In genomic region chr14:49972199-49972671, GRCh38 we compare ENCODE assay signal across 8 cellular contexts.
DNase-seq lines count a peak whose midpoint lies in the region; ATAC-seq and TF ChIP-seq lines count a peak whose summit lies in the region.

No MANE protein-coding gene starts in this region.

- H3F3A ChIP-seq in SU-DHL-6 (ENCODE audit: insufficient read depth): peaks cover 71% of the 10 kb centered on the region

- TF ChIP-seq RAD21 in IMR-90 (IDR thresholded peaks at IDR 0.05; ENCODE audit: low read length): no peak

- H3K4ac ChIP-seq in IMR-90 (ENCODE audit: low read depth, low read length): peak overlapping the region; percentile 93

- H3K4me2 ChIP-seq in IMR-90 (ENCODE audit: low read depth, low read length) (peak overlapping the region; percentile 98), SU-DHL-6 (ENCODE audit: low read depth, low read length, poor library complexity, severe bottlenecking) (peak overlapping the region; percentile 79), skeletal muscle satellite cell (ENCODE audit: low read length) (peak overlapping the region; percentile 67)

- peaks cover 32% of the 10 kb centered on the region for H3K4me1 ChIP-seq in IMR-90 (ENCODE audit: control insufficient read depth, insufficient read depth, low read length)
- H3K4me1 ChIP-seq in skeletal muscle satellite cell (ENCODE audit: control insufficient read depth, insufficient read depth, low read length): peaks cover 69% of the 10 kb centered on the region

- no peak for TF ChIP-seq CTCF in CD14-positive monocyte (IDR thresholded peaks at IDR 0.05)
- TF ChIP-seq CTCF in IMR-90 (conservative IDR thresholded peaks at IDR 0.05; ENCODE audit: low read depth, low read length): no peak
- TF ChIP-seq CTCF in SU-DHL-6 (IDR thresholded peaks at IDR 0.05; ENCODE audit: insufficient read depth, low read length, poor library complexity, severe bottlenecking): no peak
- no peak for TF ChIP-seq CTCF in fibroblast of the aortic adventitia (IDR thresholded peaks at IDR 0.05; ENCODE audit: insufficient read depth, low read length)

- H3K27ac ChIP-seq in IMR-90 (ENCODE audit: insufficient read depth, low read length) (peak overlapping the region; percentile 97), SU-DHL-6 (ENCODE audit: low read depth, low read length) (peak overlapping the region; percentile 99)

- H3K9me3 Mint-ChIP-seq in CD14-positive monocyte: peaks cover 0 to 2% (median 0%) of the 10 kb centered on the region in 7 donors

- H4K8ac ChIP-seq in IMR-90 (ENCODE audit: low read depth in 2 of 2, low read length in 2 of 2): peak overlapping the region; percentile 63 to 86; a peak in 3 of 4 replicates

- peak overlapping the region; percentile 69 for H3K56ac ChIP-seq in IMR-90 (ENCODE audit: extremely low read depth, insufficient read depth, low read length)

- intact Hi-C loops in CD14-positive monocyte (cut with micrococcal nuclease) (no loop called here), IMR-90 (cut with micrococcal nuclease) (loop anchor here (1.0 to 5.0 kb wide), 3 partner anchors 18 to 105 kb away; partner anchors contain the start of gene ARF6)

- no peaks in the 10 kb centered on the region for H3K9me2 ChIP-seq in SU-DHL-6 (replicated peaks; ENCODE audit: insufficient read depth, low read length)

- H3K4me1 Mint-ChIP-seq in CD14-positive monocyte: peaks cover 47% of the 10 kb centered on the region

- H3K36me3 ChIP-seq in IMR-90 (ENCODE audit: control insufficient read depth, insufficient read depth, low read length) (no peaks in the 10 kb centered on the region), SU-DHL-6 (ENCODE audit: low read length) (no peaks in the 10 kb centered on the region), skeletal muscle satellite cell (ENCODE audit: insufficient read depth, low read length) (no peaks in the 10 kb centered on the region)

- CTCF ChIA-PET in IMR-90 (lab: Yijun Ruan, JAX): interaction anchor here (1.3 to 1.4 kb wide), 2 partner anchors 89 to 110 kb away, joined by 3 to 4 read pairs; no protein-coding TSS in a partner anchor

- no peak for TF ChIP-seq POLR2A in IMR-90 (IDR thresholded peaks at IDR 0.05; ENCODE audit: low read depth, low read length)

- H3K4me3 ChIP-seq in IMR-90 (ENCODE audit: insufficient read depth, low read depth, low read length) (peak overlapping the region; percentile 33; the same call in 1 of the 2 replicates), SU-DHL-6 (ENCODE audit: insufficient read depth, low read length, poor library complexity, severe bottlenecking) (peak overlapping the region; percentile 35), fibroblast of the aortic adventitia (ENCODE audit: low read depth, low read length) (no peak overlapping the region), skeletal muscle satellite cell (ENCODE audit: low read length) (peak overlapping the region; percentile 31)

- peak overlapping the region; percentile 96 to 98 (median 97) for H3K27ac Mint-ChIP-seq in CD14-positive monocyte

- no peak overlapping the region for H2AK9ac ChIP-seq in IMR-90 (replicated peaks; ENCODE audit: low read depth, low read length, poor library complexity)

- peaks cover 19% of the 10 kb centered on the region for H3K9me1 ChIP-seq in IMR-90 (ENCODE audit: insufficient read depth, low read length)

- peaks cover 0 to 3% (median 1%) of the 10 kb centered on the region in 3 donors for H3K27me3 Mint-ChIP-seq in CD14-positive monocyte (ENCODE audit: low read depth in 3 of 3)

- H2AFZ ChIP-seq in IMR-90 (replicated peaks; ENCODE audit: low read length, poor library complexity): peak overlapping the region; percentile 62
- H2AFZ ChIP-seq in SU-DHL-6 (ENCODE audit: low read depth, low read length, severe bottlenecking): peak overlapping the region; percentile 14

- H3K79me1 ChIP-seq in IMR-90 (ENCODE audit: low read depth in 1 of 2, low read length in 2 of 2): peaks cover 0 to 25% of the 10 kb centered on the region in 2 experiments; a peak in 1 of 4 replicates

- no TSS peak for BruUV-seq in IMR-90 (replicated peaks; lab: Mats Ljungman, UMichigan)

- no peaks in the 10 kb centered on the region for H3K79me2 ChIP-seq in SU-DHL-6 (ENCODE audit: insufficient read depth, low read length)

- peak overlapping the region; percentile 87 for H2BK20ac ChIP-seq in IMR-90 (ENCODE audit: low read depth, low read length)

- peak overlapping the region; percentile 56 to 85 for H3K4me3 Mint-ChIP-seq in CD14-positive monocyte

- H3K9ac ChIP-seq in IMR-90 (ENCODE audit: low read depth, low read length) (peak overlapping the region; percentile 62), SU-DHL-6 (ENCODE audit: low read length) (peak overlapping the region; percentile 62), skeletal muscle satellite cell (ENCODE audit: low read depth, low read length) (peak overlapping the region; percentile 69)

- H3K36me3 Mint-ChIP-seq in CD14-positive monocyte: peaks cover 0 to 2% of the 10 kb centered on the region in 2 donors

- H2AK5ac ChIP-seq in IMR-90 (ENCODE audit: low read depth, low read length): peak overlapping the region; percentile 68

- H3K14ac ChIP-seq in IMR-90 (replicated peaks; ENCODE audit: low read depth, low read length): peak overlapping the region; percentile 93

- peak overlapping the region; percentile 96 for H2BK120ac ChIP-seq in IMR-90 (ENCODE audit: low read depth, low read length)

- DNase-seq in CD14-positive monocyte (ENCODE audit: low spot score) (no peak), IMR-90 (peak; percentile 74), fibroblast of the aortic adventitia (ENCODE audit: low read depth) (peak; percentile 58)

- in situ Hi-C loops in IMR-90 (cut with MboI; ENCODE audit: low sequenced_read_pairs): no loop called here

- H3K23ac ChIP-seq in IMR-90 (ENCODE audit: low read depth, low read length): peak overlapping the region; percentile 98

- H3K27me3 ChIP-seq in IMR-90 (ENCODE audit: control insufficient read depth, insufficient read depth, low read length): no peaks in the 10 kb centered on the region
- no peaks in the 10 kb centered on the region for H3K27me3 ChIP-seq in SU-DHL-6 (ENCODE audit: low read length)
- H3K27me3 ChIP-seq in skeletal muscle satellite cell (ENCODE audit: control insufficient read depth, insufficient read depth, low read length): no peaks in the 10 kb centered on the region

- H3K18ac ChIP-seq in IMR-90 (ENCODE audit: low read depth, low read length): peak overlapping the region; percentile 99

- H2BK15ac ChIP-seq in IMR-90 (ENCODE audit: low read depth, low read length): peak overlapping the region; percentile 88; the same call in 2 of the 3 replicates

- H3K9me3 ChIP-seq in IMR-90 (ENCODE audit: control insufficient read depth, insufficient read depth, low read length): no peaks in the 10 kb centered on the region
- H3K9me3 ChIP-seq in SU-DHL-6 (ENCODE audit: insufficient read depth, low read length): no peaks in the 10 kb centered on the region
- H3K9me3 ChIP-seq in skeletal muscle satellite cell (replicated peaks; ENCODE audit: low read length): no peaks in the 10 kb centered on the region

- 0% methylated on average over 1 of the region's 5 CpGs; no CpG with 5 or more reads in 1 of the 2 experiments for WGBS in IMR-90 (ENCODE audit: extremely low coverage in 2 of 2, insufficient read length in 1 of 2), 2 experiments

- H4K91ac ChIP-seq in IMR-90 (ENCODE audit: insufficient read depth, low read depth, low read length): peak overlapping the region; percentile 93

- POLR2A ChIA-PET in IMR-90 (lab: Charles Lee; ENCODE audit: unreplicated experiment): interaction anchor here (0.8 to 1.1 kb wide), 3 partner anchors 18 to 80 kb away, joined by 3 to 4 read pairs (median 3); no protein-coding TSS in a partner anchor

- H4K20me1 ChIP-seq in IMR-90 (ENCODE audit: insufficient read depth, low read length) (no peaks in the 10 kb centered on the region), SU-DHL-6 (ENCODE audit: low read depth, low read length) (no peaks in the 10 kb centered on the region)

- peak overlapping the region; percentile 97 for H4K5ac ChIP-seq in IMR-90 (ENCODE audit: low read depth, low read length)

- ATAC-seq in IMR-90 (ENCODE audit: low read depth) (peak; percentile 45), GM18520 (IDR thresholded peaks at IDR 0.05; ENCODE audit: unreplicated experiment) (no peak), GM19452 (IDR thresholded peaks at IDR 0.05; ENCODE audit: unreplicated experiment) (no peak), HG03280 (IDR thresholded peaks at IDR 0.05; ENCODE audit: unreplicated experiment) (no peak)

- dilution Hi-C loops in IMR-90 (cut with HindIII; ENCODE audit: low sequenced_read_pairs, unreplicated experiment): no loop called here

- H2BK5ac ChIP-seq in IMR-90 (ENCODE audit: low read depth, low read length, poor library complexity, severe bottlenecking): peak overlapping the region; percentile 94

TF ChIP-seq in IMR-90, 13 proteins besides CTCF, POLR2A, EP300 and RAD21:
- TF ChIP-seq RCOR1 (IDR thresholded peaks at IDR 0.05; ENCODE audit: insufficient replicate concordance, low read length) (no peak), CHD1 (IDR thresholded peaks at IDR 0.05; ENCODE audit: low read depth, low read length) (no peak), MAZ (IDR thresholded peaks at IDR 0.05; ENCODE audit: borderline replicate concordance, low read depth, low read length) (no peak), CEBPB (IDR thresholded peaks at IDR 0.05; ENCODE audit: low read depth, low read length) (peak; percentile 74)
TF ChIP-seq in IMR-90: peak in this region for 1.
